ENCODE assay signal across 1 cellular context in the genomic region with DNA sequence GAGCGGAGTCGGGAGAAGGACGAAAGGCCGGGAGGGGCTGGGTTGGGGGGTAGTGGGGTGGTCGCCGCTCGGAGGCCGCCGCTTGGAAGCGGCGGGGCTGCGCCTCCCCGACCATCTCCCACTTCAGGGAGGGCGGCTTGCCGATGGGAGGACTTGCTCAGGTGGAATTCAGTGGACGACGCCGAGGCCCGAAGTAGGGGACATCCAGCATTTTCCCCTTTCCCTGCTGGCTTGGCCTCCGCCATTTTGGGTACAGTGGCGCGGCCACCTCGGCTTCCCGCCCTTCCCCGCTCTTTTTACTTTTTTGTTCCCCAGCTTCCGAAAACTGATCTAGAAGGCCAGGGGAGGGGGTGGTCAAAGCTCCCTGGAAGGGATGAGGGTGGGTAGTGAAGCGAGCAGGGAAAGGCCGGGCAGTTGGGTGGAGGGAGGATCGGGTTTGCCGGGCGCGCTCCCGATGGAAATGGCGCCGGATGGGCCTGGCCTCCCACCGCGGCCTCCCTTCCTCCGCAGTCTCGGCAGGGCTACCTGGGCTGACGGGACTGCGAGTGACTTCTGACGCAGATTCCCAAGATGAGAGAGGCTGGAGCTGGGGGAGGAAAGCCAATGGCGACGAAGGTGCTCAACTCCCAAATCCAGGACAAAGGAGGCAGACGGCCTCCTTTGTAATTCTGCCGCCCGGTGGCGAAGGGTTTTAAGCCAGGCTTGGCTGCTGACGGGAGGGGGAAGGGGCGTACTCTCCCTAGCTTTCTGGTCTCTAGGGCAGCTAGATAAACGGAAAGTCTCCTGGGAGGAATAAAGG.
TF ChIP-seq lines count a peak whose summit lies in the region.

A gene (minus strand): TSS at position 670 of the 799 bp plus-strand sequence. CDS start 26,084 bp downstream, outside the sequence.

TF ChIP-seq in HEK293, 187 proteins besides CTCF, POLR2A, EP300 and RAD21 (continued from another document and continues in another):
- TF ChIP-seq ZNF146 (tag by site-specific recombination; IDR thresholded peaks at IDR 0.05), result 0 out of 2 replicates have a peak, but pooled peaks have one; percentile 22
- TF ChIP-seq ZSCAN16 (tag by site-specific recombination; IDR thresholded peaks at IDR 0.05), result no peak
- TF ChIP-seq ZNF785 (tag by site-specific recombination; IDR thresholded peaks at IDR 0.05), result no peak
- no peak for TF ChIP-seq ZNF211 (tag by site-specific recombination; IDR thresholded peaks at IDR 0.05; ENCODE audit: low read depth)
- TF ChIP-seq ZNF311 (tag by site-specific recombination; IDR thresholded peaks at IDR 0.05; ENCODE audit: borderline replicate concordance), result no peak
- TF ChIP-seq, protein P1, sequence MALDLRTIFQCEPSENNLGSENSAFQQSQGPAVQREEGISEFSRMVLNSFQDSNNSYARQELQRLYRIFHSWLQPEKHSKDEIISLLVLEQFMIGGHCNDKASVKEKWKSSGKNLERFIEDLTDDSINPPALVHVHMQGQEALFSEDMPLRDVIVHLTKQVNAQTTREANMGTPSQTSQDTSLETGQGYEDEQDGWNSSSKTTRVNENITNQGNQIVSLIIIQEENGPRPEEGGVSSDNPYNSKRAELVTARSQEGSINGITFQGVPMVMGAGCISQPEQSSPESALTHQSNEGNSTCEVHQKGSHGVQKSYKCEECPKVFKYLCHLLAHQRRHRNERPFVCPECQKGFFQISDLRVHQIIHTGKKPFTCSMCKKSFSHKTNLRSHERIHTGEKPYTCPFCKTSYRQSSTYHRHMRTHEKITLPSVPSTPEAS (tag by site-specific recombination; IDR thresholded peaks at IDR 0.05), result 0 out of 2 replicates have a peak, but pooled peaks have one; percentile 36
- no peak for TF ChIP-seq ZNF433 (tag by site-specific recombination; IDR thresholded peaks at IDR 0.05; ENCODE audit: low read depth)
- peak; percentile 39; the same call in 1 of the 2 replicates for TF ChIP-seq KLF9 (tag by site-specific recombination; IDR thresholded peaks at IDR 0.05; ENCODE audit: low read depth)
- TF ChIP-seq HOXC10 (CRISPR knock-in tag; IDR thresholded peaks at IDR 0.05), result no peak
- TF ChIP-seq ZNF335 (tag by site-specific recombination; conservative IDR thresholded peaks at IDR 0.05), result peak; percentile 51; the same call in 1 of the 2 replicates
- no peak for TF ChIP-seq ZNF654 (tag by site-specific recombination; IDR thresholded peaks at IDR 0.05; ENCODE audit: low read depth)
- TF ChIP-seq ZNF514 (tag by site-specific recombination; IDR thresholded peaks at IDR 0.05), result no peak
- TF ChIP-seq ZNF423 (tag by site-specific recombination; IDR thresholded peaks at IDR 0.05), result no peak
- TF ChIP-seq, protein P2, sequence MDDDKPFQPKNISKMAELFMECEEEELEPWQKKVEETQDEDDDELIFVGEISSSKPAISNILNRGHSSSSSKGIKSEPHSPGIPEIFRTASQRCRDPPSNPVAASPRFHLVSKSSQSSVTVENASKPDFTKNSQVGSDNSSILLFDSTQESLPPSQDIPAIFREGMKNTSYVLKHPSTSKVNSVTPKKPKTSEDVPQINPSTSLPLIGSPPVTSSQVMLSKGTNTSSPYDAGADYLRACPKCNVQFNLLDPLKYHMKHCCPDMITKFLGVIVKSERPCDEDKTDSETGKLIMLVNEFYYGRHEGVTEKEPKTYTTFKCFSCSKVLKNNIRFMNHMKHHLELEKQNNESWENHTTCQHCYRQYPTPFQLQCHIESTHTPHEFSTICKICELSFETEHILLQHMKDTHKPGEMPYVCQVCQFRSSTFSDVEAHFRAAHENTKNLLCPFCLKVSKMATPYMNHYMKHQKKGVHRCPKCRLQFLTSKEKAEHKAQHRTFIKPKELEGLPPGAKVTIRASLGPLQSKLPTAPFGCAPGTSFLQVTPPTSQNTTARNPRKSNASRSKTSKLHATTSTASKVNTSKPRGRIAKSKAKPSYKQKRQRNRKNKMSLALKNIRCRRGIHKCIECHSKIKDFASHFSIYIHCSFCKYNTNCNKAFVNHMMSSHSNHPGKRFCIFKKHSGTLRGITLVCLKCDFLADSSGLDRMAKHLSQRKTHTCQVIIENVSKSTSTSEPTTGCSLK (tag by site-specific recombination; IDR thresholded peaks at IDR 0.05), result no peak
- TF ChIP-seq, protein P3, sequence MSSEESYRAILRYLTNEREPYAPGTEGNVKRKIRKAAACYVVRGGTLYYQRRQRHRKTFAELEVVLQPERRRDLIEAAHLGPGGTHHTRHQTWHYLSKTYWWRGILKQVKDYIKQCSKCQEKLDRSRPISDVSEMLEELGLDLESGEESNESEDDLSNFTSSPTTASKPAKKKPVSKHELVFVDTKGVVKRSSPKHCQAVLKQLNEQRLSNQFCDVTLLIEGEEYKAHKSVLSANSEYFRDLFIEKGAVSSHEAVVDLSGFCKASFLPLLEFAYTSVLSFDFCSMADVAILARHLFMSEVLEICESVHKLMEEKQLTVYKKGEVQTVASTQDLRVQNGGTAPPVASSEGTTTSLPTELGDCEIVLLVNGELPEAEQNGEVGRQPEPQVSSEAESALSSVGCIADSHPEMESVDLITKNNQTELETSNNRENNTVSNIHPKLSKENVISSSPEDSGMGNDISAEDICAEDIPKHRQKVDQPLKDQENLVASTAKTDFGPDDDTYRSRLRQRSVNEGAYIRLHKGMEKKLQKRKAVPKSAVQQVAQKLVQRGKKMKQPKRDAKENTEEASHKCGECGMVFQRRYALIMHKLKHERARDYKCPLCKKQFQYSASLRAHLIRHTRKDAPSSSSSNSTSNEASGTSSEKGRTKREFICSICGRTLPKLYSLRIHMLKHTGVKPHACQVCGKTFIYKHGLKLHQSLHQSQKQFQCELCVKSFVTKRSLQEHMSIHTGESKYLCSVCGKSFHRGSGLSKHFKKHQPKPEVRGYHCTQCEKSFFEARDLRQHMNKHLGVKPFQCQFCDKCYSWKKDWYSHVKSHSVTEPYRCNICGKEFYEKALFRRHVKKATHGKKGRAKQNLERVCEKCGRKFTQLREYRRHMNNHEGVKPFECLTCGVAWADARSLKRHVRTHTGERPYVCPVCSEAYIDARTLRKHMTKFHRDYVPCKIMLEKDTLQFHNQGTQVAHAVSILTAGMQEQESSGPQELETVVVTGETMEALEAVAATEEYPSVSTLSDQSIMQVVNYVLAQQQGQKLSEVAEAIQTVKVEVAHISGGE (tag by site-specific recombination; conservative IDR thresholded peaks at IDR 0.05; ENCODE audit: low read depth), result 0 out of 2 replicates have a peak, but pooled peaks have one; percentile 22
- TF ChIP-seq MZF1 (tag by site-specific recombination; IDR thresholded peaks at IDR 0.05; ENCODE audit: borderline replicate concordance), result no peak; the same call in 1 of the 2 replicates
- no peak for TF ChIP-seq ZNF747 (tag by site-specific recombination; IDR thresholded peaks at IDR 0.05)
- TF ChIP-seq, protein P4, sequence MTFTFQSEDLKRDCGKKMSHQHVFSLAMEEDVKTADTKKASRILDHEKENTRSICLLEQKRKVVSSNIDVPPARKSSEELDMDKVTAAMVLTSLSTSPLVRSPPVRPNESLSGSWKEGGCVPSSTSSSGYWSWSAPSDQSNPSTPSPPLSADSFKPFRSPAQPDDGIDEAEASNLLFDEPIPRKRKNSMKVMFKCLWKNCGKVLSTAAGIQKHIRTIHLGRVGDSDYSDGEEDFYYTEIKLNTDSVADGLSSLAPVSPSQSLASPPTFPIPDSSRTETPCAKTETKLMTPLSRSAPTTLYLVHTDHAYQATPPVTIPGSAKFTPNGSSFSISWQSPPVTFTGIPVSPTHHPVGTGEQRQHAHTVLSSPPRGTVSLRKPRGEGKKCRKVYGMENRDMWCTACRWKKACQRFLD (tag by site-specific recombination; IDR thresholded peaks at IDR 0.05), result no peak
- TF ChIP-seq, protein P5, sequence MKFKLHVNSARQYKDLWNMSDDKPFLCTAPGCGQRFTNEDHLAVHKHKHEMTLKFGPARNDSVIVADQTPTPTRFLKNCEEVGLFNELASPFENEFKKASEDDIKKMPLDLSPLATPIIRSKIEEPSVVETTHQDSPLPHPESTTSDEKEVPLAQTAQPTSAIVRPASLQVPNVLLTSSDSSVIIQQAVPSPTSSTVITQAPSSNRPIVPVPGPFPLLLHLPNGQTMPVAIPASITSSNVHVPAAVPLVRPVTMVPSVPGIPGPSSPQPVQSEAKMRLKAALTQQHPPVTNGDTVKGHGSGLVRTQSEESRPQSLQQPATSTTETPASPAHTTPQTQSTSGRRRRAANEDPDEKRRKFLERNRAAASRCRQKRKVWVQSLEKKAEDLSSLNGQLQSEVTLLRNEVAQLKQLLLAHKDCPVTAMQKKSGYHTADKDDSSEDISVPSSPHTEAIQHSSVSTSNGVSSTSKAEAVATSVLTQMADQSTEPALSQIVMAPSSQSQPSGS (tag by site-specific recombination; IDR thresholded peaks at IDR 0.05; ENCODE audit: low read depth), result 0 out of 2 replicates have a peak, but pooled peaks have one; percentile 1
- TF ChIP-seq ZNF324 (tag by site-specific recombination; IDR thresholded peaks at IDR 0.05), result no peak
- peak; percentile 90 for TF ChIP-seq KLF16 (tag by site-specific recombination; IDR thresholded peaks at IDR 0.05)
- TF ChIP-seq, protein P6, sequence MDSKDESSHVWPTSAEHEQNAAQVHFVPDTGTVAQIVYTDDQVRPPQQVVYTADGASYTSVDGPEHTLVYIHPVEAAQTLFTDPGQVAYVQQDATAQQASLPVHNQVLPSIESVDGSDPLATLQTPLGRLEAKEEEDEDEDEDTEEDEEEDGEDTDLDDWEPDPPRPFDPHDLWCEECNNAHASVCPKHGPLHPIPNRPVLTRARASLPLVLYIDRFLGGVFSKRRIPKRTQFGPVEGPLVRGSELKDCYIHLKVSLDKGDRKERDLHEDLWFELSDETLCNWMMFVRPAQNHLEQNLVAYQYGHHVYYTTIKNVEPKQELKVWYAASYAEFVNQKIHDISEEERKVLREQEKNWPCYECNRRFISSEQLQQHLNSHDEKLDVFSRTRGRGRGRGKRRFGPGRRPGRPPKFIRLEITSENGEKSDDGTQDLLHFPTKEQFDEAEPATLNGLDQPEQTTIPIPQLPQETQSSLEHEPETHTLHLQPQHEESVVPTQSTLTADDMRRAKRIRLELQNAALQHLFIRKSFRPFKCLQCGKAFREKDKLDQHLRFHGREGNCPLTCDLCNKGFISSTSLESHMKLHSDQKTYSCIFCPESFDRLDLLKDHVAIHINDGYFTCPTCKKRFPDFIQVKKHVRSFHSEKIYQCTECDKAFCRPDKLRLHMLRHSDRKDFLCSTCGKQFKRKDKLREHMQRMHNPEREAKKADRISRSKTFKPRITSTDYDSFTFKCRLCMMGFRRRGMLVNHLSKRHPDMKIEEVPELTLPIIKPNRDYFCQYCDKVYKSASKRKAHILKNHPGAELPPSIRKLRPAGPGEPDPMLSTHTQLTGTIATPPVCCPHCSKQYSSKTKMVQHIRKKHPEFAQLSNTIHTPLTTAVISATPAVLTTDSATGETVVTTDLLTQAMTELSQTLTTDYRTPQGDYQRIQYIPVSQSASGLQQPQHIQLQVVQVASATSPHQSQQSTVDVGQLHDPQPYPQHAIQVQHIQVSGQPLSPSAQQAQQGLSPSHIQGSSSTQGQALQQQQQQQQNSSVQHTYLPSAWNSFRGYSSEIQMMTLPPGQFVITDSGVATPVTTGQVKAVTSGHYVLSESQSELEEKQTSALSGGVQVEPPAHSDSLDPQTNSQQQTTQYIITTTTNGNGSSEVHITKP (tag by site-specific recombination; IDR thresholded peaks at IDR 0.05), result no peak
- TF ChIP-seq ZNF768 (tag by site-specific recombination; IDR thresholded peaks at IDR 0.05), result no peak
- TF ChIP-seq, protein P7, sequence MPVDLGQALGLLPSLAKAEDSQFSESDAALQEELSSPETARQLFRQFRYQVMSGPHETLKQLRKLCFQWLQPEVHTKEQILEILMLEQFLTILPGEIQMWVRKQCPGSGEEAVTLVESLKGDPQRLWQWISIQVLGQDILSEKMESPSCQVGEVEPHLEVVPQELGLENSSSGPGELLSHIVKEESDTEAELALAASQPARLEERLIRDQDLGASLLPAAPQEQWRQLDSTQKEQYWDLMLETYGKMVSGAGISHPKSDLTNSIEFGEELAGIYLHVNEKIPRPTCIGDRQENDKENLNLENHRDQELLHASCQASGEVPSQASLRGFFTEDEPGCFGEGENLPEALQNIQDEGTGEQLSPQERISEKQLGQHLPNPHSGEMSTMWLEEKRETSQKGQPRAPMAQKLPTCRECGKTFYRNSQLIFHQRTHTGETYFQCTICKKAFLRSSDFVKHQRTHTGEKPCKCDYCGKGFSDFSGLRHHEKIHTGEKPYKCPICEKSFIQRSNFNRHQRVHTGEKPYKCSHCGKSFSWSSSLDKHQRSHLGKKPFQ (tag by site-specific recombination; IDR thresholded peaks at IDR 0.05), result no peak
- no peak for TF ChIP-seq GFI1B (tag by site-specific recombination; IDR thresholded peaks at IDR 0.05)
- TF ChIP-seq, protein P8, sequence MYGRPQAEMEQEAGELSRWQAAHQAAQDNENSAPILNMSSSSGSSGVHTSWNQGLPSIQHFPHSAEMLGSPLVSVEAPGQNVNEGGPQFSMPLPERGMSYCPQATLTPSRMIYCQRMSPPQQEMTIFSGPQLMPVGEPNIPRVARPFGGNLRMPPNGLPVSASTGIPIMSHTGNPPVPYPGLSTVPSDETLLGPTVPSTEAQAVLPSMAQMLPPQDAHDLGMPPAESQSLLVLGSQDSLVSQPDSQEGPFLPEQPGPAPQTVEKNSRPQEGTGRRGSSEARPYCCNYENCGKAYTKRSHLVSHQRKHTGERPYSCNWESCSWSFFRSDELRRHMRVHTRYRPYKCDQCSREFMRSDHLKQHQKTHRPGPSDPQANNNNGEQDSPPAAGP (tag by site-specific recombination; IDR thresholded peaks at IDR 0.05), result peak; percentile 62; the same call in 1 of the 2 replicates
- TF ChIP-seq, protein P9, sequence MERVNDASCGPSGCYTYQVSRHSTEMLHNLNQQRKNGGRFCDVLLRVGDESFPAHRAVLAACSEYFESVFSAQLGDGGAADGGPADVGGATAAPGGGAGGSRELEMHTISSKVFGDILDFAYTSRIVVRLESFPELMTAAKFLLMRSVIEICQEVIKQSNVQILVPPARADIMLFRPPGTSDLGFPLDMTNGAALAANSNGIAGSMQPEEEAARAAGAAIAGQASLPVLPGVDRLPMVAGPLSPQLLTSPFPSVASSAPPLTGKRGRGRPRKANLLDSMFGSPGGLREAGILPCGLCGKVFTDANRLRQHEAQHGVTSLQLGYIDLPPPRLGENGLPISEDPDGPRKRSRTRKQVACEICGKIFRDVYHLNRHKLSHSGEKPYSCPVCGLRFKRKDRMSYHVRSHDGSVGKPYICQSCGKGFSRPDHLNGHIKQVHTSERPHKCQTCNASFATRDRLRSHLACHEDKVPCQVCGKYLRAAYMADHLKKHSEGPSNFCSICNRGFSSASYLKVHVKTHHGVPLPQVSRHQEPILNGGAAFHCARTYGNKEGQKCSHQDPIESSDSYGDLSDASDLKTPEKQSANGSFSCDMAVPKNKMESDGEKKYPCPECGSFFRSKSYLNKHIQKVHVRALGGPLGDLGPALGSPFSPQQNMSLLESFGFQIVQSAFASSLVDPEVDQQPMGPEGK (tag by site-specific recombination; IDR thresholded peaks at IDR 0.05), result peak; percentile 53; the same call in 1 of the 2 replicates
- peak; percentile 72 for TF ChIP-seq ZSCAN30 (tag by site-specific recombination; IDR thresholded peaks at IDR 0.05)
- peak; percentile 94 for TF ChIP-seq YY1 (tag by site-specific recombination; IDR thresholded peaks at IDR 0.05)
- TF ChIP-seq ZNF239 (tag by site-specific recombination; IDR thresholded peaks at IDR 0.05), result 0 out of 2 replicates have a peak, but pooled peaks have one; percentile 11
- TF ChIP-seq ZNF19 (tag by site-specific recombination; IDR thresholded peaks at IDR 0.05; ENCODE audit: low read depth), result no peak
- TF ChIP-seq ZFHX2 (tag by site-specific recombination; conservative IDR thresholded peaks at IDR 0.05), result peak; percentile 38; the same call in 1 of the 2 replicates
- TF ChIP-seq ZNF830 (tag by site-specific recombination; IDR thresholded peaks at IDR 0.05; ENCODE audit: low read depth), result no peak
- peak; percentile 9; the same call in 1 of the 2 replicates for TF ChIP-seq PRDM1 (tag by site-specific recombination; IDR thresholded peaks at IDR 0.05)
- peak; percentile 91; the same call in 1 of the 2 replicates for TF ChIP-seq ZNF391 (tag by site-specific recombination; IDR thresholded peaks at IDR 0.05; ENCODE audit: borderline replicate concordance, low read depth)
